In the genomic region with DNA sequence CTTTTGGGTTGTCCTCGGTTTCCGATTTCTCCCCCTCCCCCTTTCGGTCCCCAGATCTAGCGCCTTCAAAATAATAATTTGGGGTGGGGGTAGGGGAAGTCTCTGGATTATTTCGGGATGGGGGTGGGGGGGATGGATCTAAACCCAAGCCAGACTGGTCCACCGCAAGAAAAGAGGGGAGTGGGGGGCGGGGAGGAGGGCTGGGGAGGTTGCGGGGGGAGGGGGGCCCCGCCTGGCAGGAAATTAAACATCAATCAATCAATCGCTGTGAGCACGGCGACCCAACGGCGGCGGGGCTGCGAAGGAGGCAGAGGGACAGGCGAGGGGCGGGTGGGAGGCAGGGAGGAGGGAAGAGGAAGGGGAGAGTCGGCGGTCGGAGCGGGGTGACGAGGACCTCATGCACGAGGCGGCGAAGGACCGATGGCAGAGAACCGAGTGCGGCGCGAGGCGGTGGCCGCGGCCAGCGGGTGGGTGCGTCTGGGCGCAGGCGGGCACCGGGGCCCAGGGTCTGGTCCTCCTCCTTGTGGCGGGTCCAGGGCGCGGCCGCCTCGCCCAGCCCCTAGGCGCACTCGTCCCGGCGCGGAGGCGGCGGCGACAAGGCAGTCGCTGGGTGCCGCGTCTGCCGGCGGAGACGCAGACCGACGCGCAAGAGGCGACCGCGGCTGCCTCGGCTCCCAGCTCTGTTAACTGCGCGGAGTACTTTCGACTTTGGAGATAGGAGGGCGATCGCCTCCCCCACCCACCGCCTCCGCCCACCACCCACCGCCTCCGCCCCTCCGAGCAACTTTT, we compare ENCODE assay signal across 8 cellular contexts. TPM values are rescaled to one million over a fixed set of nuclear protein-coding genes. Genes with fewer than 3 reads are reported as not detected.
DNase-seq lines count a peak whose midpoint lies in the region; ATAC-seq, FAIRE-seq and TF ChIP-seq lines count a peak whose summit lies in the region.

No MANE protein-coding gene starts in this region.

- DNase-seq in CD8-positive, alpha-beta memory T cell = peak in 1 of 5 donors; percentile 36
- peak; percentile 35 to 48 for DNase-seq in Kasumi-1 (lab: John Stamatoyannopoulos, UW)
- peak; percentile 59 for DNase-seq in WERI-Rb-1
- peak; percentile 47 to 63 for DNase-seq in fibroblast of lung (ENCODE audit: low read depth in 2 of 2)
- DNase-seq in neuronal stem cell (ENCODE audit: low spot score) = peak; percentile 41
- DNase-seq in foreskin melanocyte = no peak
- no peak for DNase-seq in HTR-8/SVneo (ENCODE audit: insufficient read length, low spot score)

- H2AFZ ChIP-seq in fibroblast of lung (ENCODE audit: low read length) = peak overlapping the region; percentile 67
- H2AFZ ChIP-seq in neuronal stem cell (ENCODE audit: low read length) = peak overlapping the region; percentile 96

- H3K14ac ChIP-seq in neuronal stem cell (ENCODE audit: low read length) = peak overlapping the region; percentile 56

- H4K20me1 ChIP-seq in fibroblast of lung (ENCODE audit: control insufficient read depth, extremely low read depth, insufficient read depth, low read length) = no peaks in the 10 kb centered on the region

- no peak overlapping the region for H2BK120ac ChIP-seq in neuronal stem cell (ENCODE audit: low read depth, low read length)

- POLR2A ChIA-PET in CD8-positive, alpha-beta memory T cell (lab: Charles Lee) = no interaction called here

- peaks cover 51% of the 10 kb centered on the region for H3K27me3 ChIP-seq in CD8-positive, alpha-beta memory T cell (ENCODE audit: insufficient read depth, low read length, poor library complexity, severe bottlenecking)
- H3K27me3 ChIP-seq in WERI-Rb-1 (ENCODE audit: insufficient read depth, low read depth, severe bottlenecking) (peaks cover 6% of the 10 kb centered on the region), fibroblast of lung (ENCODE audit: control insufficient read depth, insufficient read depth, low read length) (peaks cover 3% of the 10 kb centered on the region), neuronal stem cell (ENCODE audit: control insufficient read depth in 3 of 3, insufficient read depth in 3 of 3, low read depth in 1 of 3, low read length in 3 of 3) (peaks cover 14 to 55% (median 22%) of the 10 kb centered on the region in 3 experiments)

- H4K91ac ChIP-seq in neuronal stem cell (ENCODE audit: low read depth, low read length, poor library complexity) = no peak overlapping the region

- H3K4ac ChIP-seq in neuronal stem cell (ENCODE audit: low read length) = no peak overlapping the region

- H3K36me3 Mint-ChIP-seq in CD8-positive, alpha-beta memory T cell = peaks cover 0 to 2% (median 0%) of the 10 kb centered on the region in 3 donors

- H3K27ac ChIP-seq in CD8-positive, alpha-beta memory T cell (ENCODE audit: low read depth, low read length) = no peak overlapping the region
- H3K27ac ChIP-seq in WERI-Rb-1 (peak overlapping the region; percentile 85), fibroblast of lung (ENCODE audit: insufficient read depth, low read length) (peak overlapping the region; percentile 86), neuronal stem cell (replicated peaks; ENCODE audit: low read length) (no peak overlapping the region)

- H3K79me1 ChIP-seq in neuronal stem cell (ENCODE audit: low read depth, low read length) = no peaks in the 10 kb centered on the region

- peak overlapping the region; percentile 81 for H3K9ac ChIP-seq in fibroblast of lung (ENCODE audit: insufficient read depth, low read length)
- H3K9ac ChIP-seq in neuronal stem cell (ENCODE audit: low read depth, low read length, poor library complexity) = peak overlapping the region; percentile 93

- no peak overlapping the region for H3K4me3 ChIP-seq in CD8-positive, alpha-beta memory T cell (ENCODE audit: low read length)
- H3K4me3 ChIP-seq in WERI-Rb-1 (ENCODE audit: low read depth, low read length) (peak overlapping the region; percentile 90), fibroblast of lung (replicated peaks in 1 of 4; ENCODE audit: control extremely low read depth in 1 of 4, insufficient read depth in 1 of 4, low read depth in 3 of 4, low read length in 4 of 4) (peak overlapping the region; percentile 80 to 90 (median 88)), neuronal stem cell (ENCODE audit: low read length in 2 of 2) (peak overlapping the region; percentile 80 to 97)

- no peak overlapping the region for H2BK15ac ChIP-seq in neuronal stem cell (ENCODE audit: low read length)

- peak; percentile 24 for ATAC-seq in GM19438 (IDR thresholded peaks at IDR 0.05; ENCODE audit: low read depth, unreplicated experiment)

- WGBS in neuronal stem cell (ENCODE audit: extremely low coverage in 2 of 2, insufficient read length in 2 of 2, insufficient replicate concordance in 1 of 2), 2 donors = no CpG with 5 or more reads among the region's 75 CpGs

- H3K4me1 Mint-ChIP-seq in CD8-positive, alpha-beta memory T cell = peaks cover 17 to 45% (median 32%) of the 10 kb centered on the region in 3 donors

- H3K4me2 ChIP-seq in fibroblast of lung (ENCODE audit: extremely low read depth, insufficient read depth, low read length) = peak overlapping the region; percentile 70
- H3K4me2 ChIP-seq in neuronal stem cell (ENCODE audit: insufficient read depth, low read length, poor library complexity, severe bottlenecking) = peak overlapping the region; percentile 99

- H3K4me3 Mint-ChIP-seq in CD8-positive, alpha-beta memory T cell = peak overlapping the region; percentile 59 to 97 (median 67)

- FAIRE-seq in HTR-8/SVneo (lab: Jason Lieb, UNC) = no peak

- H2AK5ac ChIP-seq in neuronal stem cell (ENCODE audit: low read depth, low read length) = no peak overlapping the region

- H3K27me3 Mint-ChIP-seq in CD8-positive, alpha-beta memory T cell = peaks cover 51 to 59% of the 10 kb centered on the region in 2 donors

- H2BK5ac ChIP-seq in neuronal stem cell (ENCODE audit: low read length) = peak overlapping the region; percentile 90

- peak overlapping the region; percentile 89 for H3K18ac ChIP-seq in neuronal stem cell (ENCODE audit: low read length)

- no peak overlapping the region for H4K8ac ChIP-seq in neuronal stem cell (ENCODE audit: low read depth, low read length)

- peaks cover 7 to 16% (median 13%) of the 10 kb centered on the region in 5 donors for H3K9me3 Mint-ChIP-seq in CD8-positive, alpha-beta memory T cell

- H3K23ac ChIP-seq in neuronal stem cell (ENCODE audit: low read depth, low read length, poor library complexity) = peak overlapping the region; percentile 85

- H2BK12ac ChIP-seq in neuronal stem cell (ENCODE audit: low read length) = no peak overlapping the region

- H3K9me3 ChIP-seq in CD8-positive, alpha-beta memory T cell (ENCODE audit: low read length) = no peaks in the 10 kb centered on the region
- no peaks in the 10 kb centered on the region for H3K9me3 ChIP-seq in WERI-Rb-1 (ENCODE audit: severe bottlenecking)
- H3K9me3 ChIP-seq in fibroblast of lung (ENCODE audit: control insufficient read depth, insufficient read depth, low read depth, low read length) = no peaks in the 10 kb centered on the region
- H3K9me3 ChIP-seq in neuronal stem cell (replicated peaks in 1 of 2; ENCODE audit: control insufficient read depth in 2 of 2, insufficient read depth in 1 of 2, low read depth in 1 of 2, low read length in 2 of 2) = peaks cover 0 to 4% of the 10 kb centered on the region in 2 donors

- no peaks in the 10 kb centered on the region for H3K36me3 ChIP-seq in CD8-positive, alpha-beta memory T cell (ENCODE audit: insufficient read depth, low read length)
- no peaks in the 10 kb centered on the region for H3K36me3 ChIP-seq in WERI-Rb-1
- no peaks in the 10 kb centered on the region for H3K36me3 ChIP-seq in fibroblast of lung (ENCODE audit: control insufficient read depth, insufficient read depth, low read length)
- H3K36me3 ChIP-seq in neuronal stem cell (replicated peaks in 1 of 2; ENCODE audit: control insufficient read depth in 2 of 2, insufficient read depth in 2 of 2, low read length in 2 of 2) = no peaks in the 10 kb centered on the region

- H3K27ac Mint-ChIP-seq in CD8-positive, alpha-beta memory T cell = no peak overlapping the region

- H3K4me1 ChIP-seq in CD8-positive, alpha-beta memory T cell (ENCODE audit: insufficient read depth, low read length) = peaks cover 21% of the 10 kb centered on the region
- H3K4me1 ChIP-seq in fibroblast of lung (ENCODE audit: control insufficient read depth, extremely low read depth, insufficient read depth, low read length) (peaks cover 3% of the 10 kb centered on the region), neuronal stem cell (ENCODE audit: control insufficient read depth in 2 of 2, insufficient read depth in 1 of 2, low read depth in 1 of 2, low read length in 2 of 2) (peaks cover 8 to 17% of the 10 kb centered on the region in 2 donors)

- peaks cover 21% of the 10 kb centered on the region for H3K79me2 ChIP-seq in fibroblast of lung (ENCODE audit: control insufficient read depth, insufficient read depth, low read length)

- TF ChIP-seq CTCF in WERI-Rb-1 (IDR thresholded peaks at IDR 0.05; ENCODE audit: low read depth, low read length) (no peak), fibroblast of lung (conservative IDR thresholded peaks at IDR 0.05 in 1 of 2, IDR thresholded peaks at IDR 0.05 in 1 of 2; ENCODE audit: low read depth in 1 of 2, low read length in 2 of 2) (no peak)

- CTCF ChIA-PET in CD8-positive, alpha-beta memory T cell (lab: Charles Lee) = no interaction called here

RNA-seq across cellular contexts. Expression of a gene that starts 0.5 kb away (rescaled TPM):
- under 1 TPM; 0.09 to 0.13 TPM for total RNA-seq in CD8-positive, alpha-beta memory T cell
- not detected for polyA plus RNA-seq in CD8-positive, alpha-beta memory T cell
- 13.9 and 28.1 TPM in 2 replicates for total RNA-seq in fibroblast of lung
- 3.8 and 7.2 TPM in 2 replicates for polyA plus RNA-seq in fibroblast of lung
- polyA plus RNA-seq in fibroblast of lung (2012) = 3.8 and 4.7 TPM in 2 replicates
- polyA minus RNA-seq in fibroblast of lung (ENCODE audit: low replicate concordance) = 32.8 and 45.0 TPM in 2 replicates
- polyA plus RNA-seq in neuronal stem cell (2013, experiment 1 of 2) = 3.7 TPM
- polyA plus RNA-seq in neuronal stem cell (2013, experiment 2 of 2) = 3.7 TPM

Comparison
In these comparisons a context has a peak if more than half of its experiments do, and no peak if none do; other contexts are left out.
1. DNase-seq: peak in Kasumi-1 (2 of 2), WERI-Rb-1 (single experiment), fibroblast of lung (2 of 2) and neuronal stem cell (single experiment); none in foreskin melanocyte (single experiment) and HTR-8/SVneo (single experiment).
2. H3K27ac ChIP-seq: peak in WERI-Rb-1 (single experiment) and fibroblast of lung (single experiment); none in CD8-positive, alpha-beta memory T cell (single experiment) and neuronal stem cell (single experiment).
3. RNA of a gene that starts 0.5 kb away (total RNA-seq): 13.9 to 28.1 TPM in fibroblast of lung; 0.09 to 0.13 TPM in CD8-positive, alpha-beta memory T cell; every median in the first group is over 10 times any median in the second.